ENCODE assay signal across 2 cellular contexts in the genomic region with DNA sequence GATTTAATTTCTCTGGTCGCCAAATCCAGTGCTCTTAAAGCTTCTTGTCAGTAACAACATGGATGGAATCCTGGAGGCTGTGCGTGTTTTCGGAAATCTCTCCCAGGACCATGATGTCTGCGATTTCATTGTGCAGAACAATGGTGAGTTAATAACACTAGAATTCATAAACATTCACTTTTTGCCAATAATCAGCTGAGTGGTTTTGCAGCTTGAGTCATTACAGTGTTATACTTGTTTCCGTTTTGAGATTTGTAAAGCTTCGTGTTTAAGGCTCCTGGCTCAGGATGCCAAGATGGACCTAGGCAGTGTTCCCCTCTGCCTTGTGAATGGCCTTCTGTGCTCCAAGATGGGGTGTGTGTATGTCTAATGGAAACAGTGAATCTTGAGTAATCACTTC.
TF ChIP-seq lines count a peak whose summit lies in the region.

No MANE protein-coding gene starts in this region.

TF ChIP-seq in IMR-90, 13 proteins besides CTCF, POLR2A, EP300 and RAD21:
- TF ChIP-seq MXI1 (IDR thresholded peaks at IDR 0.05; ENCODE audit: borderline replicate concordance, low read depth, low read length) (no peak), FOS (IDR thresholded peaks at IDR 0.05; ENCODE audit: low read depth, low read length) (no peak; the same call in 1 of the 2 replicates), CEBPB (IDR thresholded peaks at IDR 0.05; ENCODE audit: low read depth, low read length) (no peak), CHD1 (IDR thresholded peaks at IDR 0.05; ENCODE audit: low read depth, low read length) (no peak), USF2 (IDR thresholded peaks at IDR 0.05; ENCODE audit: low read depth, low read length) (no peak), RFX5 (IDR thresholded peaks at IDR 0.05; ENCODE audit: low read depth, low read length) (no peak), RCOR1 (IDR thresholded peaks at IDR 0.05; ENCODE audit: insufficient replicate concordance, low read length) (no peak), NFE2L2 (IDR thresholded peaks at IDR 0.05; ENCODE audit: low read depth, low read length) (no peak), MAZ (IDR thresholded peaks at IDR 0.05; ENCODE audit: borderline replicate concordance, low read depth, low read length) (no peak), BHLHE40 (IDR thresholded peaks at IDR 0.05; ENCODE audit: low read depth, low read length) (no peak), SMC3 (IDR thresholded peaks at IDR 0.05; ENCODE audit: low read depth, low read length) (no peak), MAFK (IDR thresholded peaks at IDR 0.05; ENCODE audit: low read depth, low read length) (no peak)
- TF ChIP-seq, protein P1, sequence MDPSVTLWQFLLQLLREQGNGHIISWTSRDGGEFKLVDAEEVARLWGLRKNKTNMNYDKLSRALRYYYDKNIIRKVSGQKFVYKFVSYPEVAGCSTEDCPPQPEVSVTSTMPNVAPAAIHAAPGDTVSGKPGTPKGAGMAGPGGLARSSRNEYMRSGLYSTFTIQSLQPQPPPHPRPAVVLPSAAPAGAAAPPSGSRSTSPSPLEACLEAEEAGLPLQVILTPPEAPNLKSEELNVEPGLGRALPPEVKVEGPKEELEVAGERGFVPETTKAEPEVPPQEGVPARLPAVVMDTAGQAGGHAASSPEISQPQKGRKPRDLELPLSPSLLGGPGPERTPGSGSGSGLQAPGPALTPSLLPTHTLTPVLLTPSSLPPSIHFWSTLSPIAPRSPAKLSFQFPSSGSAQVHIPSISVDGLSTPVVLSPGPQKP (IDR thresholded peaks at IDR 0.05; ENCODE audit: borderline replicate concordance, low read depth, low read length), result no peak

TF ChIP-seq in endothelial cell of umbilical vein, 7 proteins besides CTCF, POLR2A, EP300 and RAD21:
- TF ChIP-seq FOS (IDR thresholded peaks at IDR 0.05; ENCODE audit: borderline replicate concordance, insufficient read depth, low read length) (no peak), POLR2AphosphoS5 (IDR thresholded peaks at IDR 0.05; ENCODE audit: insufficient read depth, low read depth, low read length) (no peak), EZH2 (IDR thresholded peaks at IDR 0.05; ENCODE audit: borderline replicate concordance, low read depth, low read length, severe bottlenecking) (no peak), JUN (IDR thresholded peaks at IDR 0.05; ENCODE audit: borderline replicate concordance, insufficient read depth, insufficient read length, low read depth) (no peak), MYC (IDR thresholded peaks at IDR 0.05; ENCODE audit: low read depth, low read length) (no peak), GATA2 (IDR thresholded peaks at IDR 0.05; ENCODE audit: insufficient read depth, insufficient read length, low read depth, low read length) (no peak)
- TF ChIP-seq, protein P2, sequence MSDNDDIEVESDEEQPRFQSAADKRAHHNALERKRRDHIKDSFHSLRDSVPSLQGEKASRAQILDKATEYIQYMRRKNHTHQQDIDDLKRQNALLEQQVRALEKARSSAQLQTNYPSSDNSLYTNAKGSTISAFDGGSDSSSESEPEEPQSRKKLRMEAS (IDR thresholded peaks at IDR 0.05; ENCODE audit: insufficient read depth, insufficient read length), result no peak
